Comparison of ENCODE assay signal across 15 cellular contexts in genomic region chr16:20569117-20569651, GRCh38. TPM values are rescaled to one million over a fixed set of nuclear protein-coding genes. Genes with fewer than 3 reads are reported as not detected.
DNase-seq lines count a peak whose midpoint lies in the region; ATAC-seq, FAIRE-seq and TF ChIP-seq lines count a peak whose summit lies in the region.
"Not testable (repeated sequence)": the region's sequence is repeated elsewhere in the genome, so short reads cannot be mapped to it uniquely, and the experiment has no call there.
"Had no signal": no experiment of that assay in that cellular context is flagged by ENCODE, and none has a peak within 500 bp of the region (broad histone marks: within the 10 kb centered on the region; RNA-seq: fewer than 3 reads in every experiment).

No MANE protein-coding gene starts in this region.

- intact Hi-C loops in K562 (cut with micrococcal nuclease); HepG2 (cut with micrococcal nuclease; ENCODE audit: unreplicated experiment): not testable (repeated sequence)

- TF ChIP-seq EP300 in A549 (IDR thresholded peaks at IDR 0.05); K562 (IDR thresholded peaks at IDR 0.05; ENCODE audit: low read length); HepG2 (IDR thresholded peaks at IDR 0.05; ENCODE audit: low read depth in 2 of 2, low read length in 2 of 2); HepG2 (CRISPR knock-in tag; IDR thresholded peaks at IDR 0.05; ENCODE audit: borderline replicate concordance): not testable (repeated sequence)

- not testable (repeated sequence) for H3K4me3 ChIP-seq in A549; K562; HepG2 (replicated peaks in 1 of 3; ENCODE audit: insufficient read depth in 1 of 3, low read depth in 2 of 3, low read length in 3 of 3)

- POLR2A ChIA-PET in A549 (lab: Yijun Ruan, JAX); K562 (lab: Yijun Ruan, JAX); HepG2 (lab: Yijun Ruan, JAX): not testable (repeated sequence)

- not testable (repeated sequence) for DNase-seq in A549 (ENCODE audit: low read depth in 1 of 2, low spot score in 1 of 2); K562 (ENCODE audit: extremely low read depth in 1 of 4, low spot score in 3 of 4); HepG2 (ENCODE audit: low spot score)
- DNase-seq in DMS53 treated with DMSO at 0.1 percent for 48 hours (lab: John Stamatoyannopoulos, UW; ENCODE audit: unreplicated experiment): peak; percentile 9
- DNase-seq in NCI-H510A treated with DMSO at 0.1 percent for 48 hours (lab: John Stamatoyannopoulos, UW): peak; percentile 30

- H2AFZ ChIP-seq in K562 (ENCODE audit: low read depth, low read length); HepG2 (ENCODE audit: low read length): not testable (repeated sequence)

- CTCF ChIA-PET in A549 (lab: Yijun Ruan, JAX); K562 (lab: Yijun Ruan, JAX; ENCODE audit: low intra/inter-chr PET ratio); HepG2 (lab: Yijun Ruan, JAX; ENCODE audit: low intra/inter-chr PET ratio, low total read pairs): not testable (repeated sequence)

- not testable (repeated sequence) for TF ChIP-seq POLR2A in A549 (IDR thresholded peaks at IDR 0.05; ENCODE audit: low read length); K562 (conservative IDR thresholded peaks at IDR 0.05); HepG2 (IDR thresholded peaks at IDR 0.05; ENCODE audit: insufficient read depth in 1 of 2, low read depth in 2 of 2, low read length in 2 of 2)

- not testable (repeated sequence) for H3K36me3 ChIP-seq in K562 (ENCODE audit: control insufficient read depth, insufficient read depth, low read length); HepG2 (replicated peaks in 1 of 2; ENCODE audit: control insufficient read depth in 1 of 2, insufficient read depth in 2 of 2, low read length in 2 of 2)

- not testable (repeated sequence) for H3K4me2 ChIP-seq in A549; K562 (ENCODE audit: insufficient read depth, low read length); HepG2 (ENCODE audit: low read depth, low read length)

- in situ Hi-C loops in K562 (cut with MboI); HepG2 (cut with HindIII; ENCODE audit: extremely low pct_ligation_motif_present, low pct_unique_long_range_greater_than_20kb): not testable (repeated sequence)

- not testable (repeated sequence) for H3K27ac ChIP-seq in A549; K562 (ENCODE audit: extremely low read depth, low read depth, low read length); HepG2 (ENCODE audit: extremely low read length, insufficient read depth, low read length)

- H3K9me1 ChIP-seq in K562 (ENCODE audit: control insufficient read depth, insufficient read depth, low read length): not testable (repeated sequence)

- H3K9ac ChIP-seq in K562 (ENCODE audit: insufficient read depth in 1 of 2, low read depth in 2 of 2, low read length in 2 of 2); HepG2 (ENCODE audit: insufficient read depth, low read depth, low read length): not testable (repeated sequence)

- not testable (repeated sequence) for H3K4me1 ChIP-seq in A549; K562 (replicated peaks in 1 of 2; ENCODE audit: control insufficient read depth in 2 of 2, insufficient read depth in 2 of 2, low read length in 2 of 2)
- H3K4me1 ChIP-seq in HepG2 (ENCODE audit: insufficient read depth, low read length): peaks cover 26% of the 10 kb centered on the region

- 1% methylated on average over 2 of the region's 2 CpGs for WGBS in A549 (ENCODE audit: missing lambda C conversion rate)
- 0% methylated on average over 2 of the region's 2 CpGs for WGBS in K562 (ENCODE audit: insufficient coverage, low coverage, missing lambda C conversion rate)
- 40% methylated on average over 2 of the region's 2 CpGs for WGBS in HepG2 (ENCODE audit: low lambda C conversion rate)

- not testable (repeated sequence) for FAIRE-seq in A549 (lab: Jason Lieb, UNC); K562 (lab: Jason Lieb, UNC); HepG2 (lab: Jason Lieb, UNC)

- TF ChIP-seq CTCF in A549 (IDR thresholded peaks at IDR 0.05); K562 (IDR thresholded peaks at IDR 0.05 in 2 of 3, conservative IDR thresholded peaks at IDR 0.05 in 1 of 3; ENCODE audit: insufficient read depth in 2 of 3, low read depth in 1 of 3, low read length in 3 of 3); HepG2 (CRISPR knock-in tag; IDR thresholded peaks at IDR 0.05): not testable (repeated sequence)

- not testable (repeated sequence) for H3K79me2 ChIP-seq in K562 (ENCODE audit: control insufficient read depth, insufficient read depth, low read length); HepG2 (ENCODE audit: insufficient read depth, low read length)

- H4K20me1 ChIP-seq in K562 (replicated peaks; ENCODE audit: control insufficient read depth, insufficient read depth, low read length); HepG2 (ENCODE audit: insufficient read depth, low read length): not testable (repeated sequence)

- not testable (repeated sequence) for BruUV-seq in K562 (replicated peaks; lab: Mats Ljungman, UMichigan); HepG2 (replicated peaks; lab: Mats Ljungman, UMichigan)

- H3K27me3 ChIP-seq in K562 (ENCODE audit: control insufficient read depth in 2 of 2, insufficient read depth in 2 of 2, low read length in 2 of 2); HepG2 (ENCODE audit: control insufficient read depth in 1 of 2, insufficient read depth in 2 of 2, low read length in 2 of 2): not testable (repeated sequence)

- H3K9me3 ChIP-seq in A549; K562 (replicated peaks; ENCODE audit: control insufficient read depth, insufficient read depth, low read depth, low read length): not testable (repeated sequence)
- H3K9me3 ChIP-seq in HepG2 (ENCODE audit: low read length): peaks cover 30% of the 10 kb centered on the region; the same call in 1 of the 2 replicates

- ATAC-seq in A549, K562, HepG2: not testable (repeated sequence)

- not testable (repeated sequence) for TF ChIP-seq RAD21 in A549 (conservative IDR thresholded peaks at IDR 0.05 in 1 of 2, IDR thresholded peaks at IDR 0.05 in 1 of 2); K562 (CRISPR knock-in tag; conservative IDR thresholded peaks at IDR 0.05 in 1 of 2, IDR thresholded peaks at IDR 0.05 in 1 of 2); HepG2 (CRISPR knock-in tag; IDR thresholded peaks at IDR 0.05)

RNA-seq across cellular contexts. Expression of gene ACSM2B, which starts 7.0 kb away (rescaled TPM):
- polyA plus RNA-seq in A549 (2011; rRNA removed) (not detected in 2 replicates), A549 (2017; fragmentation: RNase III; extraction: RNeasy Plus Mini Kit Qiagen cat#74134 plus additional on column Dnase treatment) (not detected in 3 replicates), K562 (2011; rRNA removed) (not detected in 2 replicates), K562 (2014; fragmentation: Illumina TruSeq; extraction: Trizol) (0.06 and 0.10 TPM in 2 replicates), K562 (2014; fragmentation: Nextera tagmentation; extraction: Ambion mirVana) (under 1 TPM; 0.45 to 0.64 TPM), K562 (2014; rRNA removed) (0.68 TPM in 1 of 2 replicates, not detected in the other), HepG2 (2011; rRNA removed) (22.9 and 40.2 TPM in 2 replicates)
- not detected in 2 replicates for polyA plus RNA-seq in A549 (2012; cell fraction: cytosol; rRNA removed)
- not detected in 2 replicates for polyA plus RNA-seq in A549 (2012; cell fraction: nucleus; rRNA removed)
- polyA minus RNA-seq in A549 (2011; rRNA and poly(A)+ RNA removed): not detected in 2 replicates
- total RNA-seq in K562 (2011; cell fraction: chromatin; rRNA removed; ENCODE audit: low replicate concordance): not detected in 2 replicates
- not detected in 2 replicates for total RNA-seq in K562 (2011; cell fraction: nucleolus; rRNA removed)
- not detected in 2 replicates for total RNA-seq in K562 (2011; cell fraction: nucleoplasm; rRNA removed)
- total RNA-seq in K562 (2014; rRNA removed) (0.16 TPM in 1 of 2 replicates, not detected in the other), K562 (2014; rRNA removed; fragmentation: Illumina TruSeq; extraction: Trizol) (0.22 and 0.69 TPM in 2 replicates), K562 (2015; rRNA removed; fragmentation: Illumina TruSeq; extraction: Trizol) (not detected in 2 replicates), K562 (2021) (0.40 and 0.89 TPM in 2 replicates), HepG2 (2016; rRNA removed; fragmentation: Illumina TruSeq; extraction: Trizol) (15.0 and 34.0 TPM in 2 replicates)
- polyA plus RNA-seq in K562 (2011; cell fraction: cytosol; rRNA removed): not detected in 2 replicates
- polyA plus RNA-seq in K562 (2011; cell fraction: nucleus; rRNA removed): not detected in 2 replicates
- polyA plus RNA-seq in K562 (2012): 0.36 and 6.4 TPM in 2 replicates
- polyA minus RNA-seq in K562 (2011; rRNA and poly(A)+ RNA removed): not detected in 2 replicates
- not detected in 2 replicates for polyA minus RNA-seq in K562 (2011; cell fraction: cytosol; rRNA and poly(A)+ RNA removed)
- polyA minus RNA-seq in K562 (2011; cell fraction: nucleus; rRNA and poly(A)+ RNA removed): not detected in 2 replicates
- total RNA-seq in HepG2 (2016; cell fraction: cytosol; rRNA removed; fragmentation: Illumina TruSeq; extraction: Trizol; ENCODE audit: low read depth): 5.5 and 6.5 TPM in 2 replicates
- 19.5 and 36.0 TPM in 2 replicates for total RNA-seq in HepG2 (2016; cell fraction: insoluble cytoplasmic fraction; rRNA removed; fragmentation: Illumina TruSeq; extraction: Trizol)
- total RNA-seq in HepG2 (2016; cell fraction: membrane; rRNA removed; fragmentation: Illumina TruSeq; extraction: Trizol): 8.9 and 11.3 TPM in 2 replicates
- 37.3 and 45.6 TPM in 2 replicates for total RNA-seq in HepG2 (2016; cell fraction: nucleus; rRNA removed; fragmentation: Illumina TruSeq; extraction: Trizol)
- polyA plus RNA-seq in HepG2 (2011; cell fraction: cytosol; rRNA removed): 10.5 and 27.9 TPM in 2 replicates
- 35.6 and 72.2 TPM in 2 replicates for polyA plus RNA-seq in HepG2 (2011; cell fraction: nucleus; rRNA removed)
- polyA plus RNA-seq in HepG2 (2012): 58.0 and 62.3 TPM in 2 replicates
- polyA plus RNA-seq in HepG2 (2016; cell fraction: cytosol; fragmentation: Illumina TruSeq; extraction: Trizol; ENCODE audit: low read depth): 5.2 and 7.3 TPM in 2 replicates
- 17.2 and 18.9 TPM in 2 replicates for polyA plus RNA-seq in HepG2 (2016; cell fraction: insoluble cytoplasmic fraction; fragmentation: Illumina TruSeq; extraction: Trizol; ENCODE audit: low read depth)
- 9.8 and 10.3 TPM in 2 replicates for polyA plus RNA-seq in HepG2 (2016; cell fraction: membrane; fragmentation: Illumina TruSeq; extraction: Trizol; ENCODE audit: low read depth)
- polyA plus RNA-seq in HepG2 (2016; cell fraction: nucleus; fragmentation: Illumina TruSeq; extraction: Trizol; ENCODE audit: insufficient read depth, low read depth): 60.5 and 62.9 TPM in 2 replicates
- polyA minus RNA-seq in HepG2 (2011; rRNA and poly(A)+ RNA removed; ENCODE audit: low replicate concordance): 14.5 TPM in 1 of 2 replicates, not detected in the other
- 3.7 and 13.8 TPM in 2 replicates for polyA minus RNA-seq in HepG2 (2011; cell fraction: cytosol; rRNA and poly(A)+ RNA removed)
- polyA minus RNA-seq in HepG2 (2011; cell fraction: nucleus; rRNA and poly(A)+ RNA removed): 51.1 and 85.3 TPM in 2 replicates
- total RNA-seq: A172; A673; CD4-positive, alpha-beta memory T cell; CD4-positive, CD25-positive, alpha-beta regulatory T cell; CD8-positive, alpha-beta memory T cell; Daoy; G401; GM12878 had no signal
- polyA plus RNA-seq: AG04450; CD14-positive monocyte; CD4-positive, alpha-beta memory T cell; CD4-positive, CD25-positive, alpha-beta regulatory T cell; CD8-positive, alpha-beta memory T cell; GM12878 had no signal
